In genomic region chr4:64584981-64585557, GRCh38 we compare ENCODE assay signal across 8 cellular contexts.
A peak's percentile ranks its signal among the peaks of the same experiment; 100 is the strongest.
DNase-seq lines count a peak whose midpoint lies in the region; ATAC-seq and TF ChIP-seq lines count a peak whose summit lies in the region.

No MANE protein-coding gene starts in this region.

- H3K27me3 Mint-ChIP-seq in mesothelial cell of epicardium (ENCODE audit: low read depth): no peaks in the 10 kb centered on the region

- peak; percentile 68 for ATAC-seq in HG02588 (IDR thresholded peaks at IDR 0.05; ENCODE audit: unreplicated experiment)
- ATAC-seq in HG03135 (IDR thresholded peaks at IDR 0.05; ENCODE audit: unreplicated experiment): no peak

- H3K9me3 Mint-ChIP-seq in mesothelial cell of epicardium: peaks cover 11% of the 10 kb centered on the region

- no peaks in the 10 kb centered on the region for H3K36me3 Mint-ChIP-seq in mesothelial cell of epicardium

- DNase-seq in SIG-M5 treated with dmso at 0.1 percent for 504 hours (lab: John Stamatoyannopoulos, UW; ENCODE audit: unreplicated experiment) (peak; percentile 51), SIG-M5 (lab: John Stamatoyannopoulos, UW) (no peak), NCI-H82 (lab: John Stamatoyannopoulos, UW) (peak; percentile 70), choroid plexus epithelial cell (ENCODE audit: low read depth) (peak; percentile 55), mesothelial cell of epicardium (ENCODE audit: low spot score in 2 of 2, unreplicated experiment in 2 of 2) (no peak), activated gamma-delta T cell treated with Interleukin-2 at 50 U/mL for 16 hours (no peak)

- no peak overlapping the region for H3K27ac Mint-ChIP-seq in mesothelial cell of epicardium

- no peak overlapping the region for H3K4me3 Mint-ChIP-seq in mesothelial cell of epicardium

- no peaks in the 10 kb centered on the region for H3K4me1 Mint-ChIP-seq in mesothelial cell of epicardium

- TF ChIP-seq CTCF in choroid plexus epithelial cell (conservative IDR thresholded peaks at IDR 0.05; ENCODE audit: low read depth, low read length) (peak; percentile 62), mesothelial cell of epicardium (IDR thresholded peaks at IDR 0.05; ENCODE audit: unreplicated experiment) (peak; percentile 95)

- H3K4me3 ChIP-seq in choroid plexus epithelial cell (ENCODE audit: low read depth, low read length): no peak overlapping the region

Comparison
In these comparisons a context has a peak if more than half of its experiments do, and no peak if none do; other contexts are left out.
1. DNase-seq: peak in SIG-M5 treated with dmso at 0.1 percent for 504 hours (single experiment), NCI-H82 (single experiment) and choroid plexus epithelial cell (single experiment); none in SIG-M5 (single experiment), mesothelial cell of epicardium (0 of 2) and activated gamma-delta T cell treated with Interleukin-2 at 50 U/mL for 16 hours (single experiment).